Comparison of ENCODE assay signal across 26 cellular contexts in genomic region chr3:108051005-108051404, GRCh38. TPM values are rescaled to one million over a fixed set of nuclear protein-coding genes. Genes with fewer than 3 reads are reported as not detected.
DNase-seq lines count a peak whose midpoint lies in the region; ATAC-seq and TF ChIP-seq lines count a peak whose summit lies in the region.
"Had no signal": no experiment of that assay in that cellular context is flagged by ENCODE, and none has a peak within 500 bp of the region (broad histone marks: within the 10 kb centered on the region; RNA-seq: fewer than 3 reads in every experiment).

No MANE protein-coding gene starts in this region.

- no peaks in the 10 kb centered on the region for H4K20me1 ChIP-seq in PC-3 (ENCODE audit: low read length)

- no peak overlapping the region for H3K27ac ChIP-seq in PC-3 (ENCODE audit: low read length)
- H3K27ac ChIP-seq: epithelial cell of prostate, uterus had no signal

- CTCF ChIA-PET in PC-3 (lab: Charles Lee): no interaction called here

- H3K36me3 ChIP-seq in PC-3 (ENCODE audit: low read depth, low read length): peaks cover 5% of the 10 kb centered on the region; the same call in 1 of the 2 replicates
- H3K36me3 ChIP-seq: uterus had no signal

- no peak overlapping the region for H3K4me3 Mint-ChIP-seq in stimulated activated effector memory CD8-positive, alpha-beta T cell treated with anti-CD3 and anti-CD28 coated beads, Interleukin-12 subunit alpha, Interleukin-12 subunit beta, amount 100 ng/mL, for 72 hours
- H3K4me3 Mint-ChIP-seq: CD14-positive monocyte; naive thymus-derived CD4-positive, alpha-beta T cell; stimulated activated memory B cell treated with anti-CD40 and anti-IgM and Interleukin-4, amounts not matched to agents 10 μg/mL and 1 μg/mL and 100 μg/mL, for 72 hours had no signal

- DNase-seq in ELR (ENCODE audit: low read depth): peak; percentile 83
- peak; percentile 72 for DNase-seq in PC-3
- DNase-seq in dedifferentiated amniotic fluid mesenchymal stem cell (ENCODE audit: extremely low spot score): peak; percentile 36
- DNase-seq in stimulated activated effector memory CD8-positive, alpha-beta T cell treated with anti-CD3 and anti-CD28 coated beads, Interleukin-12 subunit alpha, Interleukin-12 subunit beta, amount 100 ng/mL, for 72 hours (ENCODE audit: low spot score in 2 of 2): no peak
- DNase-seq: activated CD4-positive, alpha-beta T cell treated with anti-CD3 and anti-CD28 coated beads, Interleukin-2, amount 50 U/mL, for 48 hours; activated CD4-positive, CD25-positive, alpha-beta regulatory T cell; activated CD8-positive, alpha-beta memory T cell treated with anti-CD3 and anti-CD28 coated beads, Interleukin-2, amount 50 U/mL, for 4 hours; cerebellar nuclear complex; DMS153; GF-D8; head of caudate nucleus; left colon; naive thymus-derived CD4-positive, alpha-beta T cell; NCI-H187; NCI-H748 treated with DMSO at 0.1 percent for 48 hours; small intestine; uterus had no signal

- ATAC-seq in PC-3 (peak; percentile 85), GM18502 (IDR thresholded peaks at IDR 0.05; ENCODE audit: poor library complexity, unreplicated experiment) (no peak), GM18868 (IDR thresholded peaks at IDR 0.05; ENCODE audit: unreplicated experiment) (no peak), HG02884 (IDR thresholded peaks at IDR 0.05; ENCODE audit: unreplicated experiment) (no peak)
- ATAC-seq in stimulated activated effector memory CD8-positive, alpha-beta T cell treated with anti-CD3 and anti-CD28 coated beads, Interleukin-12 subunit alpha, Interleukin-12 subunit beta, amount 100 ng/mL, for 72 hours: no peak
- ATAC-seq: activated naive CD4-positive, alpha-beta T cell treated with anti-CD3 and anti-CD28 coated beads, Interleukin-2, amount 50 U/mL, for 72 hours; HepG2; left colon; naive thymus-derived CD4-positive, alpha-beta T cell; Right ventricle myocardium inferior; stimulated activated memory B cell treated with anti-CD40 and anti-IgM and Interleukin-4, amounts not matched to agents 10 μg/mL and 1 μg/mL and 100 μg/mL, for 72 hours had no signal

- peaks cover 30% of the 10 kb centered on the region for H3K4me1 ChIP-seq in PC-3 (ENCODE audit: insufficient read depth, low read length)
- H3K4me1 ChIP-seq: uterus had no signal

- H3K4me2 ChIP-seq in PC-3 (ENCODE audit: low read length): peak overlapping the region; percentile 9; the same call in 1 of the 2 replicates

- intact Hi-C loops in PC-3 (cut with micrococcal nuclease): no loop called here

- H2AFZ ChIP-seq in PC-3 (ENCODE audit: low read length): no peak overlapping the region

- H3K27me3 ChIP-seq in PC-3 (ENCODE audit: low read length): no peaks in the 10 kb centered on the region
- H3K27me3 ChIP-seq: uterus had no signal

- no TSS peak for BruUV-seq in PC-3 (replicated peaks; lab: Mats Ljungman, UMichigan)

- H3K36me3 Mint-ChIP-seq in stimulated activated effector memory CD8-positive, alpha-beta T cell treated with anti-CD3 and anti-CD28 coated beads, Interleukin-12 subunit alpha, Interleukin-12 subunit beta, amount 100 ng/mL, for 72 hours: peaks cover 100% of the 10 kb centered on the region

- no peak for TF ChIP-seq CTCF in PC-3 (conservative IDR thresholded peaks at IDR 0.05; ENCODE audit: low read depth, low read length)

- H3K9me3 Mint-ChIP-seq in stimulated activated effector memory CD8-positive, alpha-beta T cell treated with anti-CD3 and anti-CD28 coated beads, Interleukin-12 subunit alpha, Interleukin-12 subunit beta, amount 100 ng/mL, for 72 hours: no peaks in the 10 kb centered on the region
- H3K9me3 Mint-ChIP-seq: activated naive CD4-positive, alpha-beta T cell treated with anti-CD3 and anti-CD28 coated beads, Interleukin-2, amount 50 U/mL, for 72 hours; CD14-positive monocyte; naive thymus-derived CD4-positive, alpha-beta T cell; stimulated activated memory B cell treated with anti-CD40 and anti-IgM and Interleukin-4, amounts not matched to agents 10 μg/mL and 1 μg/mL and 100 μg/mL, for 72 hours had no signal

- H3K9me2 ChIP-seq in PC-3 (replicated peaks; ENCODE audit: low read length): no peaks in the 10 kb centered on the region

- H3K9ac ChIP-seq in PC-3 (ENCODE audit: low read length): no peak overlapping the region

- peaks cover 56% of the 10 kb centered on the region for H3K4me1 Mint-ChIP-seq in stimulated activated effector memory CD8-positive, alpha-beta T cell treated with anti-CD3 and anti-CD28 coated beads, Interleukin-12 subunit alpha, Interleukin-12 subunit beta, amount 100 ng/mL, for 72 hours

- POLR2A ChIA-PET in PC-3 (lab: Charles Lee; ENCODE audit: unreplicated experiment): no interaction called here

- no peaks in the 10 kb centered on the region for H3K79me2 ChIP-seq in PC-3 (ENCODE audit: low read length)

- no peaks in the 10 kb centered on the region for H3K9me3 ChIP-seq in PC-3 (ENCODE audit: low read length)
- H3K9me3 ChIP-seq: uterus had no signal

- H3K4me3 ChIP-seq in PC-3 (ENCODE audit: low read length): no peak overlapping the region
- H3K4me3 ChIP-seq: uterus had no signal

- H3F3A ChIP-seq in PC-3 (ENCODE audit: low read length, unreplicated experiment): no peaks in the 10 kb centered on the region

- peak overlapping the region; percentile 41 for H3K27ac Mint-ChIP-seq in stimulated activated effector memory CD8-positive, alpha-beta T cell treated with anti-CD3 and anti-CD28 coated beads, Interleukin-12 subunit alpha, Interleukin-12 subunit beta, amount 100 ng/mL, for 72 hours
- H3K27ac Mint-ChIP-seq: activated naive CD4-positive, alpha-beta T cell treated with anti-CD3 and anti-CD28 coated beads, Interleukin-2, amount 50 U/mL, for 72 hours; stimulated activated memory B cell treated with anti-CD40 and anti-IgM and Interleukin-4, amounts not matched to agents 10 μg/mL and 1 μg/mL and 100 μg/mL, for 72 hours had no signal

RNA-seq across cellular contexts. Expression of gene CD47, which starts 39.8 kb away (rescaled TPM):
- 48.4 and 63.6 TPM in 2 replicates for total RNA-seq in PC-3 (2014; rRNA removed)

Comparison
In these comparisons a context has a peak if more than half of its experiments do, and no peak if none do; other contexts are left out.
1. DNase-seq: peak in ELR (single experiment), PC-3 (single experiment) and dedifferentiated amniotic fluid mesenchymal stem cell (single experiment); none in stimulated activated effector memory CD8-positive, alpha-beta T cell treated with anti-CD3 and anti-CD28 coated beads, Interleukin-12 subunit alpha, Interleukin-12 subunit beta, amount 100 ng/mL, for 72 hours (0 of 2).